15 cellular contexts compared by ENCODE assay signal in genomic region chr21:34533938-34534337, GRCh38. TPM values are rescaled to one million over a fixed set of nuclear protein-coding genes. Genes with fewer than 3 reads are reported as not detected.
DNase-seq lines count a peak whose midpoint lies in the region; ATAC-seq and TF ChIP-seq lines count a peak whose summit lies in the region.
"Had no signal": no experiment of that assay in that cellular context is flagged by ENCODE, and none has a peak within 500 bp of the region (broad histone marks: within the 10 kb centered on the region; RNA-seq: fewer than 3 reads in every experiment).

No MANE protein-coding gene starts in this region.

- H3K4ac ChIP-seq in IMR-90 (ENCODE audit: low read depth, low read length) = no peak overlapping the region

- H3K9me3 Mint-ChIP-seq in CD14-positive monocyte = peaks cover 0 to 2% (median 0%) of the 10 kb centered on the region in 7 donors

- H3K4me3 Mint-ChIP-seq in CD14-positive monocyte = no peak overlapping the region
- H3K4me3 Mint-ChIP-seq: CD4-positive, CD25-positive, alpha-beta regulatory T cell had no signal

- no peak overlapping the region for H4K5ac ChIP-seq in IMR-90 (ENCODE audit: low read depth, low read length)

- H4K20me1 ChIP-seq in IMR-90 (ENCODE audit: insufficient read depth, low read length) = no peaks in the 10 kb centered on the region

- H3K27me3 Mint-ChIP-seq in CD14-positive monocyte (ENCODE audit: low read depth in 3 of 3) = peaks cover 0 to 2% (median 0%) of the 10 kb centered on the region in 3 donors
- H3K27me3 Mint-ChIP-seq: CD4-positive, CD25-positive, alpha-beta regulatory T cell had no signal

- in situ Hi-C loops in IMR-90 (cut with MboI; ENCODE audit: low sequenced_read_pairs) = no loop called here

- H3K9me3 ChIP-seq in IMR-90 (ENCODE audit: control insufficient read depth, insufficient read depth, low read length) (no peaks in the 10 kb centered on the region), neutrophil (no peaks in the 10 kb centered on the region)

- H3K79me1 ChIP-seq in IMR-90 (ENCODE audit: low read depth in 1 of 2, low read length in 2 of 2) = peaks cover 5 to 38% of the 10 kb centered on the region in 2 experiments; a peak in 3 of 4 replicates

- H3K27me3 ChIP-seq in IMR-90 (ENCODE audit: control insufficient read depth, insufficient read depth, low read length) = no peaks in the 10 kb centered on the region
- no peaks in the 10 kb centered on the region for H3K27me3 ChIP-seq in neutrophil

- H3K4me1 ChIP-seq in IMR-90 (ENCODE audit: control insufficient read depth, insufficient read depth, low read length) (peaks cover 19% of the 10 kb centered on the region), neutrophil (ENCODE audit: control insufficient read depth in 1 of 2, insufficient read depth in 1 of 2, low read depth in 1 of 2, low read length in 1 of 2) (peaks cover 32 to 35% of the 10 kb centered on the region in 2 experiments)

- no TSS peak for BruUV-seq in IMR-90 (replicated peaks; lab: Mats Ljungman, UMichigan)

- no peak overlapping the region for H3K14ac ChIP-seq in IMR-90 (replicated peaks; ENCODE audit: low read depth, low read length)

- H2BK5ac ChIP-seq in IMR-90 (ENCODE audit: low read depth, low read length, poor library complexity, severe bottlenecking) = no peak overlapping the region

- intact Hi-C loops in CD14-positive monocyte (cut with micrococcal nuclease) (no loop called here), IMR-90 (cut with micrococcal nuclease) (no loop called here)

- peak overlapping the region; percentile 9; the same call in 1 of the 2 replicates for H4K91ac ChIP-seq in IMR-90 (ENCODE audit: insufficient read depth, low read depth, low read length)

- no peak for DNase-seq in CD14-positive monocyte (ENCODE audit: low spot score)
- DNase-seq in IMR-90 = no peak
- DNase-seq in activated gamma-delta T cell treated with Interleukin-2 at 50 U/mL for 16 hours = no peak
- DNase-seq in NCI-H748 (lab: John Stamatoyannopoulos, UW; ENCODE audit: unreplicated experiment) = no peak
- DNase-seq: ACHN; CD4-positive, CD25-positive, alpha-beta regulatory T cell; HCEC 1CT; NCI-H1105 treated with DMSO at 0.1 percent for 48 hours; NCI-H187; NCI-H526 treated with DMSO at 0.1 percent for 48 hours; SHP77 had no signal

- no peak overlapping the region for H3K4me2 ChIP-seq in IMR-90 (ENCODE audit: low read depth, low read length)

- H2BK15ac ChIP-seq in IMR-90 (ENCODE audit: low read depth, low read length) = 0 out of 3 replicates have a peak overlapping the region, but pooled peaks have one; percentile 22

- 60% methylated on average over 1 of the region's 3 CpGs; no CpG with 5 or more reads in 1 of the 2 experiments for WGBS in IMR-90 (ENCODE audit: extremely low coverage in 2 of 2, insufficient read length in 1 of 2), 2 experiments

- TF ChIP-seq POLR2A in IMR-90 (IDR thresholded peaks at IDR 0.05; ENCODE audit: low read depth, low read length) = no peak

- H3K36me3 Mint-ChIP-seq in CD14-positive monocyte = peaks cover 3 to 19% of the 10 kb centered on the region in 2 donors
- H3K36me3 Mint-ChIP-seq: CD4-positive, CD25-positive, alpha-beta regulatory T cell had no signal

- H3K4me3 ChIP-seq in IMR-90 (ENCODE audit: insufficient read depth, low read depth, low read length) (no peak overlapping the region), neutrophil (ENCODE audit: low read depth in 1 of 2, low read length in 1 of 2) (no peak overlapping the region)

- no peak overlapping the region for H4K8ac ChIP-seq in IMR-90 (ENCODE audit: low read depth in 2 of 2, low read length in 2 of 2)

- POLR2A ChIA-PET in IMR-90 (lab: Charles Lee; ENCODE audit: unreplicated experiment) = no interaction called here

- peaks cover 59% of the 10 kb centered on the region for H3K4me1 Mint-ChIP-seq in CD14-positive monocyte

- H3K18ac ChIP-seq in IMR-90 (ENCODE audit: low read depth, low read length) = no peak overlapping the region

- H2AK5ac ChIP-seq in IMR-90 (ENCODE audit: low read depth, low read length) = peak overlapping the region; percentile 89

- no peak overlapping the region for H2AFZ ChIP-seq in IMR-90 (replicated peaks; ENCODE audit: low read length, poor library complexity)

- ATAC-seq in IMR-90 (ENCODE audit: low read depth) (no peak), GM18867 (IDR thresholded peaks at IDR 0.05; ENCODE audit: unreplicated experiment) (no peak)

- CTCF ChIA-PET in IMR-90 (lab: Yijun Ruan, JAX) = no interaction called here

- dilution Hi-C loops in IMR-90 (cut with HindIII; ENCODE audit: low sequenced_read_pairs, unreplicated experiment) = no loop called here

- no peak overlapping the region for H2BK20ac ChIP-seq in IMR-90 (ENCODE audit: low read depth, low read length)

- no peak overlapping the region for H3K9ac ChIP-seq in IMR-90 (ENCODE audit: low read depth, low read length)

- H2BK120ac ChIP-seq in IMR-90 (ENCODE audit: low read depth, low read length) = peak overlapping the region; percentile 32; the same call in 1 of the 2 replicates

- no peak overlapping the region for H3K23ac ChIP-seq in IMR-90 (ENCODE audit: low read depth, low read length)

- TF ChIP-seq RAD21 in IMR-90 (IDR thresholded peaks at IDR 0.05; ENCODE audit: low read length) = no peak

- peaks cover 19% of the 10 kb centered on the region for H3K9me1 ChIP-seq in IMR-90 (ENCODE audit: insufficient read depth, low read length)

- no peak for TF ChIP-seq CTCF in CD14-positive monocyte (IDR thresholded peaks at IDR 0.05)
- TF ChIP-seq CTCF in IMR-90 (conservative IDR thresholded peaks at IDR 0.05; ENCODE audit: low read depth, low read length) = no peak
- TF ChIP-seq CTCF in neutrophil (IDR thresholded peaks at IDR 0.05) = no peak

- H3K36me3 ChIP-seq in IMR-90 (ENCODE audit: control insufficient read depth, insufficient read depth, low read length) (no peaks in the 10 kb centered on the region), neutrophil (peaks cover 20% of the 10 kb centered on the region)

- H3K56ac ChIP-seq in IMR-90 (ENCODE audit: extremely low read depth, insufficient read depth, low read length) = no peak overlapping the region

- peak overlapping the region; percentile 37 to 93 (median 87) for H3K27ac Mint-ChIP-seq in CD14-positive monocyte

- no peak overlapping the region for H3K27ac ChIP-seq in IMR-90 (ENCODE audit: insufficient read depth, low read length)
- peak overlapping the region; percentile 78 for H3K27ac ChIP-seq in cingulate gyrus (ENCODE audit: low read depth, low read length)
- peak overlapping the region; percentile 65 for H3K27ac ChIP-seq in neutrophil
- H3K27ac ChIP-seq: HL-60 had no signal

- H2AK9ac ChIP-seq in IMR-90 (replicated peaks; ENCODE audit: low read depth, low read length, poor library complexity) = peak overlapping the region; percentile 6

TF ChIP-seq in IMR-90, 13 proteins besides CTCF, POLR2A, EP300 and RAD21:
- TF ChIP-seq RCOR1 (IDR thresholded peaks at IDR 0.05; ENCODE audit: insufficient replicate concordance, low read length) (no peak), SMC3 (IDR thresholded peaks at IDR 0.05; ENCODE audit: low read depth, low read length) (no peak), BHLHE40 (IDR thresholded peaks at IDR 0.05; ENCODE audit: low read depth, low read length) (no peak), FOS (IDR thresholded peaks at IDR 0.05; ENCODE audit: low read depth, low read length) (no peak), MXI1 (IDR thresholded peaks at IDR 0.05; ENCODE audit: borderline replicate concordance, low read depth, low read length) (no peak), CEBPB (IDR thresholded peaks at IDR 0.05; ENCODE audit: low read depth, low read length) (no peak), ELK1 (IDR thresholded peaks at IDR 0.05; ENCODE audit: borderline replicate concordance, low read depth, low read length) (no peak), MAZ (IDR thresholded peaks at IDR 0.05; ENCODE audit: borderline replicate concordance, low read depth, low read length) (no peak), MAFK (IDR thresholded peaks at IDR 0.05; ENCODE audit: low read depth, low read length) (no peak), CHD1 (IDR thresholded peaks at IDR 0.05; ENCODE audit: low read depth, low read length) (no peak), RFX5 (IDR thresholded peaks at IDR 0.05; ENCODE audit: low read depth, low read length) (no peak), NFE2L2 (IDR thresholded peaks at IDR 0.05; ENCODE audit: low read depth, low read length) (no peak)
- TF ChIP-seq, protein P1, sequence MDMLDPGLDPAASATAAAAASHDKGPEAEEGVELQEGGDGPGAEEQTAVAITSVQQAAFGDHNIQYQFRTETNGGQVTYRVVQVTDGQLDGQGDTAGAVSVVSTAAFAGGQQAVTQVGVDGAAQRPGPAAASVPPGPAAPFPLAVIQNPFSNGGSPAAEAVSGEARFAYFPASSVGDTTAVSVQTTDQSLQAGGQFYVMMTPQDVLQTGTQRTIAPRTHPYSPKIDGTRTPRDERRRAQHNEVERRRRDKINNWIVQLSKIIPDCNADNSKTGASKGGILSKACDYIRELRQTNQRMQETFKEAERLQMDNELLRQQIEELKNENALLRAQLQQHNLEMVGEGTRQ (IDR thresholded peaks at IDR 0.05; ENCODE audit: low read depth, low read length) = no peak

RNA-seq across cellular contexts. Expression of gene KCNE1, which starts 21.9 kb away (rescaled TPM):
- polyA plus RNA-seq in CD14-positive monocyte = 1 to 10 TPM; 1.5 to 3.2 TPM
- 0.83 and 0.90 TPM in 2 replicates for total RNA-seq in IMR-90 (2012; rRNA removed)
- 0.37 and 0.46 TPM in 2 replicates for polyA plus RNA-seq in IMR-90 (2012; rRNA removed)
- 0.22 and 0.25 TPM in 2 replicates for polyA plus RNA-seq in IMR-90 (2012; cell fraction: cytosol; rRNA removed)
- polyA plus RNA-seq in IMR-90 (2012; cell fraction: nucleus; rRNA removed; ENCODE audit: low replicate concordance) = 0.92 and 1.2 TPM in 2 replicates
- polyA plus RNA-seq: CD4-positive, CD25-positive, alpha-beta regulatory T cell had no signal
